In the genomic region with DNA sequence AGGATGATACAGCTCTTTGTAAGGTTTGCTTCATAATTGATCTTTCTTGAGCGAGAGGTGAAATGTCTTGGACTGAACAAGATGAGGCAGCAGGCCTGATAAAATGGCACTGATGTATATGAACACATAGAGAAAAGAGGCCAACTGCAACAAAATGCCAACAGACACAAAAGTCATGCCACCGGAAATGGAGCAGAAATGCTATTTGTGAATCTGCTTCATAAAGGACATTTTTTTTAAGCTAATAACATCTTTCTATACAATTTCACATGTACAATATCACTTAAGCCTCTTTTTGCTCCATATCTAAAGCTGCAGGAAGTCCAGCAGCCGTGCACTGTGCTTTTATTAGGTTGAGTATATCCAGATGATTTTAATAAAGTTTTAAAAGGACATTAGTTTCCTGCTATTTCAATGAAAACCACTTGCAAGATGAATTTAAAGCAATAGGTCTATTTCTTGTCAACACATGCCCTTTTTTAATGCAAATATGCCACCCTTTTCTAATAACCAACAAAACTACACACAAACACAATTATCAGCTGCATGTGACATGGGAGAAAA, we compare ENCODE assay signal across 28 cellular contexts.
"Had no signal": no experiment of that assay in that cellular context is flagged by ENCODE, and none has a peak within 500 bp of the region (broad histone marks: within the 10 kb centered on the region; RNA-seq: fewer than 3 reads in every experiment).

No MANE protein-coding gene starts in this region.

- H3K27ac ChIP-seq: ascending aorta, brain microvascular endothelial cell, coronary artery, dorsolateral prefrontal cortex, foreskin keratinocyte, gastrocnemius medialis, heart right ventricle had no signal

- H3K4me3 Mint-ChIP-seq: activated CD4-positive, alpha-beta memory T cell treated with anti-CD3 and anti-CD28 coated beads for 36 hours; activated CD4-positive, alpha-beta T cell treated with anti-CD3 and anti-CD28 coated beads for 36 hours; activated CD4-positive, alpha-beta T cell treated with anti-CD3 and anti-CD28 coated beads, Interleukin-2, amount 10 ng/mL, durations not matched to agents 24 days and 14 days; activated CD8-positive, alpha-beta memory T cell treated with anti-CD3 and anti-CD28 coated beads, Interleukin-2, amount 10 ng/mL, durations not matched to agents 7 days and 5 days; activated CD8-positive, alpha-beta T cell treated with anti-CD3 and anti-CD28 coated beads, Interleukin-2, amount 10 ng/mL, durations not matched to agents 7 days and 5 days; activated naive CD4-positive, alpha-beta T cell treated with anti-CD3 and anti-CD28 coated beads, Interleukin-2, amount 10 ng/mL, durations not matched to agents 7 days and 5 days; activated naive CD8-positive, alpha-beta T cell treated with anti-CD3 and anti-CD28 coated beads, Interleukin-2, amount 10 ng/mL, durations not matched to agents 7 days and 5 days; activated T-cell treated with anti-CD3 and anti-CD28 coated beads, Interleukin-2, amount 50 U/mL, for 72 hours; central memory CD8-positive, alpha-beta T cell; dendritic cell treated with granulocyte-macrophage colony-stimulating factor and Interleukin-4, amounts not matched to agents 40 ng/mL and 50 ng/mL, for 4 days; endodermal cell had no signal

- H3K4me1 Mint-ChIP-seq: activated CD4-positive, alpha-beta T cell treated with anti-CD3 and anti-CD28 coated beads for 36 hours; activated CD4-positive, alpha-beta T cell treated with anti-CD3 and anti-CD28 coated beads, Interleukin-2, amount 10 ng/mL, durations not matched to agents 24 days and 14 days; activated CD8-positive, alpha-beta memory T cell treated with anti-CD3 and anti-CD28 coated beads, Interleukin-2, amount 10 ng/mL, durations not matched to agents 7 days and 5 days; activated naive CD4-positive, alpha-beta T cell treated with anti-CD3 and anti-CD28 coated beads, Interleukin-2, amount 10 ng/mL, durations not matched to agents 7 days and 5 days; activated naive CD8-positive, alpha-beta T cell treated with anti-CD3 and anti-CD28 coated beads, Interleukin-2, amount 10 ng/mL, durations not matched to agents 7 days and 5 days; central memory CD8-positive, alpha-beta T cell had no signal

- H3K9me3 Mint-ChIP-seq: activated CD4-positive, alpha-beta memory T cell treated with anti-CD3 and anti-CD28 coated beads for 36 hours; activated CD4-positive, alpha-beta T cell treated with anti-CD3 and anti-CD28 coated beads, Interleukin-2, amount 10 ng/mL, durations not matched to agents 24 days and 14 days; activated naive CD8-positive, alpha-beta T cell treated with anti-CD3 and anti-CD28 coated beads, Interleukin-2, amount 10 ng/mL, durations not matched to agents 7 days and 5 days; endodermal cell had no signal

- H3K27ac Mint-ChIP-seq: activated CD4-positive, alpha-beta memory T cell treated with anti-CD3 and anti-CD28 coated beads for 36 hours; activated CD4-positive, alpha-beta T cell treated with anti-CD3 and anti-CD28 coated beads for 36 hours; activated CD4-positive, alpha-beta T cell treated with anti-CD3 and anti-CD28 coated beads, Interleukin-2, amount 10 ng/mL, durations not matched to agents 24 days and 14 days; activated CD8-positive, alpha-beta memory T cell treated with anti-CD3 and anti-CD28 coated beads, Interleukin-2, amount 10 ng/mL, durations not matched to agents 7 days and 5 days; activated CD8-positive, alpha-beta T cell treated with anti-CD3 and anti-CD28 coated beads, Interleukin-2, amount 10 ng/mL, durations not matched to agents 7 days and 5 days; activated naive CD4-positive, alpha-beta T cell treated with anti-CD3 and anti-CD28 coated beads, Interleukin-2, amount 10 ng/mL, durations not matched to agents 7 days and 5 days; activated naive CD4-positive, alpha-beta T cell treated with anti-CD3 and anti-CD28 coated beads, Interleukin-2, amount 50 U/mL, for 72 hours; activated naive CD8-positive, alpha-beta T cell treated with anti-CD3 and anti-CD28 coated beads, Interleukin-2, amount 10 ng/mL, durations not matched to agents 7 days and 5 days; activated T-cell treated with anti-CD3 and anti-CD28 coated beads, Interleukin-2, amount 50 U/mL, for 72 hours; dendritic cell treated with granulocyte-macrophage colony-stimulating factor and Interleukin-4, amounts not matched to agents 40 ng/mL and 50 ng/mL, for 4 days; endodermal cell had no signal

- ATAC-seq: activated CD4-positive, alpha-beta T cell treated with anti-CD3 and anti-CD28 coated beads for 36 hours; activated CD8-positive, alpha-beta memory T cell treated with anti-CD3 and anti-CD28 coated beads, Interleukin-2, amount 10 ng/mL, durations not matched to agents 7 days and 5 days; activated CD8-positive, alpha-beta T cell treated with anti-CD3 and anti-CD28 coated beads, Interleukin-2, amount 10 ng/mL, durations not matched to agents 7 days and 5 days; activated naive CD4-positive, alpha-beta T cell treated with anti-CD3 and anti-CD28 coated beads, Interleukin-2, amount 50 U/mL, for 72 hours; activated T-cell treated with anti-CD3 and anti-CD28 coated beads, Interleukin-2, amount 50 U/mL, for 72 hours; esophagus mucosa; foreskin keratinocyte; gastrocnemius medialis had no signal

- H3K27me3 ChIP-seq: ascending aorta, brain microvascular endothelial cell, foreskin keratinocyte, gastrocnemius medialis, heart right ventricle had no signal

- H3K9me3 ChIP-seq: ascending aorta, gastrocnemius medialis, heart right ventricle had no signal

- H3K27me3 Mint-ChIP-seq: activated CD4-positive, alpha-beta memory T cell treated with anti-CD3 and anti-CD28 coated beads for 36 hours; activated CD4-positive, alpha-beta T cell treated with anti-CD3 and anti-CD28 coated beads for 36 hours; activated CD4-positive, alpha-beta T cell treated with anti-CD3 and anti-CD28 coated beads, Interleukin-2, amount 10 ng/mL, durations not matched to agents 24 days and 14 days; activated CD8-positive, alpha-beta memory T cell treated with anti-CD3 and anti-CD28 coated beads, Interleukin-2, amount 10 ng/mL, durations not matched to agents 7 days and 5 days; activated naive CD4-positive, alpha-beta T cell treated with anti-CD3 and anti-CD28 coated beads, Interleukin-2, amount 10 ng/mL, durations not matched to agents 7 days and 5 days; activated naive CD8-positive, alpha-beta T cell treated with anti-CD3 and anti-CD28 coated beads, Interleukin-2, amount 10 ng/mL, durations not matched to agents 7 days and 5 days; central memory CD8-positive, alpha-beta T cell; dendritic cell treated with granulocyte-macrophage colony-stimulating factor and Interleukin-4, amounts not matched to agents 40 ng/mL and 50 ng/mL, for 4 days had no signal

- H3K36me3 ChIP-seq: ascending aorta, brain microvascular endothelial cell, gastrocnemius medialis, heart right ventricle had no signal

- H3K4me3 ChIP-seq: ascending aorta, coronary artery, dorsolateral prefrontal cortex, gastrocnemius medialis, heart right ventricle had no signal

- H3K36me3 Mint-ChIP-seq: activated CD4-positive, alpha-beta memory T cell treated with anti-CD3 and anti-CD28 coated beads for 36 hours; activated CD8-positive, alpha-beta memory T cell treated with anti-CD3 and anti-CD28 coated beads, Interleukin-2, amount 10 ng/mL, durations not matched to agents 7 days and 5 days; activated naive CD4-positive, alpha-beta T cell treated with anti-CD3 and anti-CD28 coated beads, Interleukin-2, amount 10 ng/mL, durations not matched to agents 7 days and 5 days; activated naive CD4-positive, alpha-beta T cell treated with anti-CD3 and anti-CD28 coated beads, Interleukin-2, amount 50 U/mL, for 72 hours; activated naive CD8-positive, alpha-beta T cell treated with anti-CD3 and anti-CD28 coated beads, Interleukin-2, amount 10 ng/mL, durations not matched to agents 7 days and 5 days had no signal

- DNase-seq: activated CD4-positive, alpha-beta memory T cell treated with anti-CD3 and anti-CD28 coated beads for 36 hours; activated CD4-positive, alpha-beta T cell treated with anti-CD3 and anti-CD28 coated beads for 36 hours; activated CD4-positive, alpha-beta T cell treated with anti-CD3 and anti-CD28 coated beads, Interleukin-2, amount 10 ng/mL, durations not matched to agents 24 days and 14 days; activated CD4-positive, CD25-positive, alpha-beta regulatory T cell; activated CD4-positive, CD25-positive, alpha-beta regulatory T cell treated with anti-CD3 and anti-CD28 coated beads, Interleukin-2, amount 50 U/mL, for 72 hours; activated CD8-positive, alpha-beta memory T cell treated with anti-CD3 and anti-CD28 coated beads, Interleukin-2, amount 10 ng/mL, durations not matched to agents 7 days and 5 days; activated CD8-positive, alpha-beta memory T cell treated with anti-CD3 and anti-CD28 coated beads, Interleukin-2, amount 50 U/mL, for 4 hours; activated CD8-positive, alpha-beta T cell treated with anti-CD3 and anti-CD28 coated beads, Interleukin-2, amount 10 ng/mL, durations not matched to agents 7 days and 5 days; activated gamma-delta T cell; activated naive CD4-positive, alpha-beta T cell; activated naive CD4-positive, alpha-beta T cell treated with anti-CD3 and anti-CD28 coated beads, Interleukin-2, amount 10 ng/mL, durations not matched to agents 7 days and 5 days; activated naive CD8-positive, alpha-beta T cell treated with anti-CD3 and anti-CD28 coated beads, Interleukin-2, amount 10 ng/mL, durations not matched to agents 7 days and 5 days; activated T-cell treated with anti-CD3 and anti-CD28 coated beads, Interleukin-2, amount 50 U/mL, for 1 hour; activated T-cell treated with anti-CD3 and anti-CD28 coated beads, Interleukin-2, amount 50 U/mL, for 72 hours; brain microvascular endothelial cell; dorsolateral prefrontal cortex; effector memory CD4-positive, alpha-beta T cell; endodermal cell; foreskin keratinocyte; gastrocnemius medialis; heart right ventricle; T-helper 2 cell had no signal

- H3K4me1 ChIP-seq: ascending aorta, foreskin keratinocyte, gastrocnemius medialis had no signal
